In the genomic region with DNA sequence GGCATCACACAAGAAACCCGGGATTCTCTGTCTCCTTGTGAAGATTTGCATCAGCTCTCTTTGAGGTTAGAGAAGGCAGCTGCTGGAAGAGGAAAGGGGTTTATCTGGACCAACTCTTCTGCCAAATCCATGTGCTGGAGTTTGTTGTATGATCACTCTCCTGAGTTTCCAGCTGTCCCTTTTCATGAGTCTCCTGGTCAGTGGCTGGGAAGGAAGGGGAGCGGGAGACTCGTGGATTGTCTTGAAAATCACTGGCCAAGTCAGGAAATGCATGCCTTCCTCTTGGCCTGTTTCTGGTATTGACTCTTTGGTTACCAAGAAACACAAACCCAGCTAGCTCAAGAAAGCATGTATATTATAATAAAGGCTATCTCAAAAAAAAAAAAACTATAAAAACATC, we compare ENCODE assay signal across 15 cellular contexts. TPM values are rescaled to one million over a fixed set of nuclear protein-coding genes. Genes with fewer than 3 reads are reported as not detected.
DNase-seq lines count a peak whose midpoint lies in the region; ATAC-seq, FAIRE-seq and TF ChIP-seq lines count a peak whose summit lies in the region.
"Had no signal": no experiment of that assay in that cellular context is flagged by ENCODE, and none has a peak within 500 bp of the region (broad histone marks: within the 10 kb centered on the region; RNA-seq: fewer than 3 reads in every experiment).

No MANE protein-coding gene starts in this region.

- DNase-seq in GM12892 (ENCODE audit: insufficient read length), result no peak
- DNase-seq in ascending aorta (ENCODE audit: low spot score in 2 of 2), result no peak
- peak; percentile 73 for DNase-seq in hepatic stellate cell (ENCODE audit: low spot score)
- no peak for DNase-seq in iPS-NIHi7 (ENCODE audit: extremely low spot score)
- DNase-seq: activated CD4-positive, alpha-beta T cell treated with anti-CD3 and anti-CD28 coated beads, Interleukin-2, amount 10 ng/mL, durations not matched to agents 7 days and 5 days; activated naive CD4-positive, alpha-beta T cell treated with Interleukin-2 at 50 U/mL for 16 hours; foreskin keratinocyte; NCI-H2171 treated with DMSO at 0.1 percent for 48 hours had no signal

- intact Hi-C loops in ascending aorta (cut with DNase I), result loop anchor here (5.0 kb wide), 2 partner anchors 46 to 61 kb away; no protein-coding TSS in a partner anchor

- H3K27me3 ChIP-seq in ascending aorta, result no peaks in the 10 kb centered on the region
- H3K27me3 ChIP-seq in rectal smooth muscle tissue (ENCODE audit: control insufficient read depth, insufficient read depth, low read length), result no peaks in the 10 kb centered on the region
- H3K27me3 ChIP-seq: foreskin keratinocyte had no signal

- no peak for TF ChIP-seq POLR2A in GM12892 (IDR thresholded peaks at IDR 0.05; ENCODE audit: low read depth, low read length)

- H3K9ac ChIP-seq in rectal smooth muscle tissue (ENCODE audit: low read length), result no peak overlapping the region

- no peak for ATAC-seq in HG02970 (IDR thresholded peaks at IDR 0.05; ENCODE audit: low FRiP score, unreplicated experiment)
- ATAC-seq in HG03342 (IDR thresholded peaks at IDR 0.05; ENCODE audit: unreplicated experiment), result no peak
- ATAC-seq in GM21737 (IDR thresholded peaks at IDR 0.05; ENCODE audit: unreplicated experiment), result no peak
- ATAC-seq: foreskin keratinocyte, SK-N-SH treated with all-trans-retinoic acid at 6 μM for 48 hours had no signal

- no peaks in the 10 kb centered on the region for H3K9me3 ChIP-seq in ascending aorta

- TF ChIP-seq CTCF in ascending aorta (IDR thresholded peaks at IDR 0.05), result no peak

- H3K36me3 ChIP-seq in ascending aorta (peaks cover 66 to 73% of the 10 kb centered on the region in 2 donors), rectal smooth muscle tissue (ENCODE audit: control insufficient read depth, insufficient read depth, low read length) (peaks cover 22% of the 10 kb centered on the region)

- peak overlapping the region; percentile 71 to 75 for H3K27ac ChIP-seq in ascending aorta
- peak overlapping the region; percentile 21 for H3K27ac ChIP-seq in rectal smooth muscle tissue (ENCODE audit: low read depth, low read length)
- H3K27ac ChIP-seq: foreskin keratinocyte had no signal

- H3K4me1 ChIP-seq in ascending aorta, result peaks cover 11 to 25% of the 10 kb centered on the region in 2 donors
- peaks cover 17% of the 10 kb centered on the region for H3K4me1 ChIP-seq in rectal smooth muscle tissue (ENCODE audit: control insufficient read depth, insufficient read depth, low read length)

- FAIRE-seq in GM12892 (lab: Jason Lieb, UNC), result peak; percentile 21

- H3K4me3 ChIP-seq in ascending aorta, result no peak overlapping the region
- no peak overlapping the region for H3K4me3 ChIP-seq in rectal smooth muscle tissue (ENCODE audit: low read length)
- H3K4me3 ChIP-seq: lung had no signal

RNA-seq across cellular contexts. Expression of a gene that starts 38.8 kb away (rescaled TPM):
- 0.45 TPM for polyA plus RNA-seq in GM12892 (2012; ENCODE audit: missing spikeins)
- not detected for total RNA-seq in ascending aorta
- total RNA-seq: activated CD4-positive, alpha-beta T cell treated with anti-CD3 and anti-CD28 coated beads, Interleukin-2, amount 10 ng/mL, durations not matched to agents 7 days and 5 days; foreskin keratinocyte; progenitor cell of endocrine pancreas had no signal
